Comparison of ENCODE assay signal across 2 cellular contexts in genomic region chr17:62096401-62096670, GRCh38.
A peak's percentile ranks its signal among the peaks of the same experiment; 100 is the strongest.
TF ChIP-seq lines count a peak whose summit lies in the region.

No MANE protein-coding gene starts in this region.

TF ChIP-seq in HEK293, 187 proteins besides CTCF, POLR2A, EP300 and RAD21 (continued from another document):
- TF ChIP-seq PRDM10 (tag by site-specific recombination; IDR thresholded peaks at IDR 0.05), result no peak
- no peak for TF ChIP-seq ZBTB48 (tag by site-specific recombination; IDR thresholded peaks at IDR 0.05)
- no peak for TF ChIP-seq KLF1 (tag by site-specific recombination; IDR thresholded peaks at IDR 0.05)
- no peak for TF ChIP-seq ZNF792 (tag by site-specific recombination; IDR thresholded peaks at IDR 0.05)
- TF ChIP-seq SCRT1 (tag by site-specific recombination; IDR thresholded peaks at IDR 0.05; ENCODE audit: borderline replicate concordance), result peak; percentile 75

TF ChIP-seq in K562, 482 proteins besides CTCF, POLR2A, EP300 and RAD21 (continued from another document):
- TF ChIP-seq ZNF592 (IDR thresholded peaks at IDR 0.05) (no peak), NFIX (CRISPR knock-in tag; IDR thresholded peaks at IDR 0.05; ENCODE audit: low read depth) (no peak), NCOA6 (IDR thresholded peaks at IDR 0.05) (no peak), PREB (CRISPR knock-in tag; IDR thresholded peaks at IDR 0.05) (no peak), PCBP1 (IDR thresholded peaks at IDR 0.05; ENCODE audit: low read depth, low read length, poor library complexity, severe bottlenecking) (no peak), ZNF511 (CRISPR knock-in tag; IDR thresholded peaks at IDR 0.05) (no peak), SOX6 (IDR thresholded peaks at IDR 0.05) (no peak), ZNF778 (CRISPR knock-in tag; IDR thresholded peaks at IDR 0.05) (no peak), REST (CRISPR knock-in tag; IDR thresholded peaks at IDR 0.05; ENCODE audit: low read depth) (no peak), GTF2F1 (IDR thresholded peaks at IDR 0.05; ENCODE audit: low read depth, low read length) (no peak)
